8 cellular contexts compared by ENCODE assay signal in genomic region chr2:43225093-43225787, GRCh38. TPM values are rescaled to one million over a fixed set of nuclear protein-coding genes. Genes with fewer than 3 reads are reported as not detected.
DNase-seq lines count a peak whose midpoint lies in the region; ATAC-seq and TF ChIP-seq lines count a peak whose summit lies in the region.

No MANE protein-coding gene starts in this region.

- DNase-seq in GDM1 (lab: John Stamatoyannopoulos, UW) (peak; percentile 51), MG63 (peak; percentile 85), epithelial cell of esophagus (ENCODE audit: low read depth) (peak; percentile 64), naive B cell (peak; percentile 60)
- DNase-seq in activated CD8-positive, alpha-beta memory T cell treated with anti-CD3 and anti-CD28 coated beads, Interleukin-2, amount 50 U/mL, for 4 hours = peak; percentile 60
- DNase-seq in stimulated activated naive CD4-positive, alpha-beta T cell treated with Interleukin-2 at 50 U/mL for 16 hours (lab: John Stamatoyannopoulos, UW) = peak; percentile 61

- peaks cover 61% of the 10 kb centered on the region for H3K36me3 ChIP-seq in MG63

- H3K27me3 ChIP-seq in MG63 = no peaks in the 10 kb centered on the region

- no peaks in the 10 kb centered on the region for H3K9me3 ChIP-seq in MG63

- no peaks in the 10 kb centered on the region for H3K27me3 Mint-ChIP-seq in naive B cell

- H3K4me1 Mint-ChIP-seq in naive B cell = peaks cover 45 to 57% (median 55%) of the 10 kb centered on the region in 3 donors

- peak overlapping the region; percentile 70 for H3K4me3 ChIP-seq in MG63
- peak overlapping the region; percentile 93 for H3K4me3 ChIP-seq in epithelial cell of esophagus (ENCODE audit: low read length)

- H3K36me3 Mint-ChIP-seq in naive B cell = peaks cover 18 to 24% of the 10 kb centered on the region in 2 donors

- TF ChIP-seq CTCF in epithelial cell of esophagus (IDR thresholded peaks at IDR 0.05; ENCODE audit: insufficient read depth, low read depth, low read length, missing control alignments) = no peak

- H3K4me3 Mint-ChIP-seq in naive B cell = peak overlapping the region; percentile 73 to 99 (median 94)

- no peak for ATAC-seq in naive B cell (ENCODE audit: low read depth in 2 of 2)
- ATAC-seq in GM21786 (IDR thresholded peaks at IDR 0.05; ENCODE audit: unreplicated experiment) = no peak
- ATAC-seq in GM18511 (IDR thresholded peaks at IDR 0.05; ENCODE audit: unreplicated experiment) = no peak

- peaks cover 0 to 3% (median 0%) of the 10 kb centered on the region in 7 donors for H3K9me3 Mint-ChIP-seq in naive B cell

- H3K27ac Mint-ChIP-seq in naive B cell = peak overlapping the region; percentile 92 to 99 (median 96)

RNA-seq across cellular contexts. Expression of gene ZFP36L2, which starts 1.2 kb away (rescaled TPM):
- total RNA-seq in MG63 (2014; rRNA removed; shearing (Covaris generic); ENCODE audit: low replicate concordance) = 9.6 and 19.7 TPM in 2 replicates
- polyA plus RNA-seq in naive B cell (ENCODE audit: low read depth in 6 of 6) = 100 to 1,000 TPM; 125 to 367 (median 188) TPM
